In genomic region chr1:110070968-110071307, GRCh38 we compare ENCODE assay signal across 26 cellular contexts. TPM values are rescaled to one million over a fixed set of nuclear protein-coding genes. Genes with fewer than 3 reads are reported as not detected.
A peak's percentile ranks its signal among the peaks of the same experiment; 100 is the strongest.
DNase-seq lines count a peak whose midpoint lies in the region; ATAC-seq, FAIRE-seq and TF ChIP-seq lines count a peak whose summit lies in the region.
"Had no signal": no experiment of that assay in that cellular context is flagged by ENCODE, and none has a peak within 500 bp of the region (broad histone marks: within the 10 kb centered on the region; RNA-seq: fewer than 3 reads in every experiment).

No MANE protein-coding gene starts in this region.

- peaks cover 50 to 72% of the 10 kb centered on the region in 2 donors for H3K27me3 Mint-ChIP-seq in CD8-positive, alpha-beta memory T cell
- H3K27me3 Mint-ChIP-seq in neural crest cell (ENCODE audit: low read depth), result peaks cover 93% of the 10 kb centered on the region
- H3K27me3 Mint-ChIP-seq in effector memory CD8-positive, alpha-beta T cell, result peaks cover 57 to 97% of the 10 kb centered on the region in 2 donors

- dilution Hi-C loops in IMR-90 (cut with HindIII; ENCODE audit: low sequenced_read_pairs, unreplicated experiment), result no loop called here
- dilution Hi-C loops in endothelial cell of umbilical vein (cut with MboI; ENCODE audit: extremely low pct_ligation_motif_present, low sequenced_read_pairs), result no loop called here

- peaks cover 40% of the 10 kb centered on the region for H3K27me3 ChIP-seq in CD8-positive, alpha-beta memory T cell (ENCODE audit: insufficient read depth, low read length, poor library complexity, severe bottlenecking)
- H3K27me3 ChIP-seq in IMR-90 (ENCODE audit: control insufficient read depth, insufficient read depth, low read length) (peaks cover 91% of the 10 kb centered on the region), endothelial cell of umbilical vein (ENCODE audit: control insufficient read depth in 2 of 2, insufficient read depth in 2 of 2, low read length in 2 of 2) (peaks cover 76 to 88% of the 10 kb centered on the region in 2 experiments), lower lobe of right lung (ENCODE audit: low read depth) (peaks cover 81% of the 10 kb centered on the region)
- H3K27me3 ChIP-seq: testis had no signal

- H3K4me2 ChIP-seq in IMR-90 (ENCODE audit: low read depth, low read length) (no peak overlapping the region), endothelial cell of umbilical vein (ENCODE audit: insufficient read depth, low read length) (no peak overlapping the region)

- H3K18ac ChIP-seq in IMR-90 (ENCODE audit: low read depth, low read length), result no peak overlapping the region

- H2BK5ac ChIP-seq in IMR-90 (ENCODE audit: low read depth, low read length, poor library complexity, severe bottlenecking), result no peak overlapping the region

- H3K36me3 ChIP-seq in CD8-positive, alpha-beta memory T cell (ENCODE audit: insufficient read depth, low read length), result no peaks in the 10 kb centered on the region
- no peaks in the 10 kb centered on the region for H3K36me3 ChIP-seq in IMR-90 (ENCODE audit: control insufficient read depth, insufficient read depth, low read length)
- no peaks in the 10 kb centered on the region for H3K36me3 ChIP-seq in endothelial cell of umbilical vein (ENCODE audit: control insufficient read depth in 2 of 2, extremely low read depth in 1 of 2, insufficient read depth in 2 of 2, low read length in 2 of 2)
- H3K36me3 ChIP-seq in lower lobe of right lung, result no peaks in the 10 kb centered on the region
- H3K36me3 ChIP-seq: esophagus squamous epithelium had no signal

- H4K8ac ChIP-seq in IMR-90 (ENCODE audit: low read depth in 2 of 2, low read length in 2 of 2), result no peak overlapping the region

- no CpG with 5 or more reads among the region's 4 CpGs for WGBS in IMR-90 (ENCODE audit: extremely low coverage in 2 of 2, insufficient read length in 1 of 2), 2 experiments

- H3K79me2 ChIP-seq in endothelial cell of umbilical vein (ENCODE audit: control insufficient read depth, insufficient read depth, low read length), result no peaks in the 10 kb centered on the region

- no peak overlapping the region for H2BK120ac ChIP-seq in IMR-90 (ENCODE audit: low read depth, low read length)

- H2AK9ac ChIP-seq in IMR-90 (replicated peaks; ENCODE audit: low read depth, low read length, poor library complexity), result no peak overlapping the region

- H2AK5ac ChIP-seq in IMR-90 (ENCODE audit: low read depth, low read length), result no peak overlapping the region

- no peak overlapping the region for H3K14ac ChIP-seq in IMR-90 (replicated peaks; ENCODE audit: low read depth, low read length)

- CTCF ChIA-PET in CD8-positive, alpha-beta memory T cell (lab: Charles Lee), result interaction anchor here (1.0 to 2.3 kb wide), 3 partner anchors 11 to 17 kb away, joined by 3 to 9 read pairs (median 6); no protein-coding TSS in a partner anchor
- CTCF ChIA-PET in IMR-90 (lab: Yijun Ruan, JAX), result no interaction called here
- CTCF ChIA-PET in endothelial cell of umbilical vein (lab: Charles Lee), result interaction anchor here (1.1 to 4.4 kb wide), 6 partner anchors 11 to 389 kb away, joined by 3 to 23 read pairs (median 4); no protein-coding TSS in a partner anchor

- no peaks in the 10 kb centered on the region for H3K9me3 ChIP-seq in CD8-positive, alpha-beta memory T cell (ENCODE audit: low read length)
- H3K9me3 ChIP-seq in IMR-90 (ENCODE audit: control insufficient read depth, insufficient read depth, low read length) (peaks cover 24% of the 10 kb centered on the region), endothelial cell of umbilical vein (replicated peaks; ENCODE audit: control insufficient read depth, insufficient read depth, low read length) (no peaks in the 10 kb centered on the region), lower lobe of right lung (no peaks in the 10 kb centered on the region)
- H3K9me3 ChIP-seq: esophagus squamous epithelium, psoas muscle, testis had no signal

- H4K20me1 ChIP-seq in IMR-90 (ENCODE audit: insufficient read depth, low read length) (peaks cover 21% of the 10 kb centered on the region; the same call in 1 of the 2 replicates), endothelial cell of umbilical vein (replicated peaks; ENCODE audit: control insufficient read depth, extremely low read depth, insufficient read depth, low read length) (no peaks in the 10 kb centered on the region)

- H3K4me3 ChIP-seq in CD8-positive, alpha-beta memory T cell (ENCODE audit: low read length), result no peak overlapping the region
- H3K4me3 ChIP-seq in IMR-90 (ENCODE audit: insufficient read depth, low read depth, low read length) (no peak overlapping the region), endothelial cell of umbilical vein (replicated peaks in 1 of 3; ENCODE audit: insufficient read depth in 1 of 3, low read depth in 1 of 3, low read length in 3 of 3) (no peak overlapping the region), lower lobe of right lung (no peak overlapping the region)
- H3K4me3 ChIP-seq: GM12878 had no signal

- in situ Hi-C loops in IMR-90 (cut with MboI; ENCODE audit: low sequenced_read_pairs), result no loop called here

- H3K4me1 ChIP-seq in CD8-positive, alpha-beta memory T cell (ENCODE audit: insufficient read depth, low read length), result peaks cover 20% of the 10 kb centered on the region
- no peaks in the 10 kb centered on the region; the same call in 1 of the 2 replicates for H3K4me1 ChIP-seq in IMR-90 (ENCODE audit: control insufficient read depth, insufficient read depth, low read length)
- H3K4me1 ChIP-seq in endothelial cell of umbilical vein (ENCODE audit: control insufficient read depth, extremely low read depth, insufficient read depth, low read length), result no peaks in the 10 kb centered on the region
- peaks cover 27% of the 10 kb centered on the region for H3K4me1 ChIP-seq in lower lobe of right lung
- H3K4me1 ChIP-seq: testis had no signal

- ATAC-seq in IMR-90 (ENCODE audit: low read depth) (no peak), lower lobe of right lung (no peak)
- no peak for ATAC-seq in effector memory CD8-positive, alpha-beta T cell (replicated peaks)
- ATAC-seq: GM12878; natural killer cell treated with Interleukin-12 subunit alpha and Interleukin-12 subunit beta and Interleukin-15 and Interleukin-18, amount 100 ng/mL, for 72 hours; psoas muscle had no signal

- peaks cover 6 to 29% (median 7%) of the 10 kb centered on the region in 3 donors for H3K4me1 Mint-ChIP-seq in CD8-positive, alpha-beta memory T cell
- H3K4me1 Mint-ChIP-seq in neural crest cell, result peaks cover 5% of the 10 kb centered on the region
- H3K4me1 Mint-ChIP-seq in effector memory CD8-positive, alpha-beta T cell (ENCODE audit: low read depth in 2 of 2), result peaks cover 7 to 11% of the 10 kb centered on the region in 2 donors

- H3K9me1 ChIP-seq in IMR-90 (ENCODE audit: insufficient read depth, low read length) (no peaks in the 10 kb centered on the region), endothelial cell of umbilical vein (replicated peaks; ENCODE audit: control insufficient read depth, extremely low read depth, insufficient read depth, low read length) (no peaks in the 10 kb centered on the region)

- peak overlapping the region; percentile 28 for H2AFZ ChIP-seq in IMR-90 (replicated peaks; ENCODE audit: low read length, poor library complexity)
- H2AFZ ChIP-seq in endothelial cell of umbilical vein (ENCODE audit: low read depth, low read length), result no peak overlapping the region

- H3K4me3 Mint-ChIP-seq in CD8-positive, alpha-beta memory T cell, result peak overlapping the region in 4 of 7 donors; percentile 1 to 78 (median 30)
- H3K4me3 Mint-ChIP-seq in neural crest cell, result peak overlapping the region; percentile 39
- H3K4me3 Mint-ChIP-seq in effector memory CD8-positive, alpha-beta T cell, result no peak overlapping the region
- H3K4me3 Mint-ChIP-seq: activated CD4-positive, alpha-beta T cell treated with anti-CD3 and anti-CD28 coated beads, Interleukin-2, amount 10 ng/mL, durations not matched to agents 7 days and 5 days; activated naive CD8-positive, alpha-beta T cell treated with anti-CD3 and anti-CD28 coated beads for 36 hours; central memory CD8-positive, alpha-beta T cell; natural killer cell treated with Interleukin-12 subunit alpha and Interleukin-12 subunit beta and Interleukin-15 and Interleukin-18, amount 100 ng/mL, for 72 hours had no signal

- H4K91ac ChIP-seq in IMR-90 (ENCODE audit: insufficient read depth, low read depth, low read length), result no peak overlapping the region

- H3K9ac ChIP-seq in IMR-90 (ENCODE audit: low read depth, low read length) (no peak overlapping the region), endothelial cell of umbilical vein (replicated peaks; ENCODE audit: extremely low read depth, insufficient read depth, low read length) (no peak overlapping the region)

- no peak overlapping the region for H3K23ac ChIP-seq in IMR-90 (ENCODE audit: low read depth, low read length)

- no peak overlapping the region for H3K4ac ChIP-seq in IMR-90 (ENCODE audit: low read depth, low read length)

- H2BK20ac ChIP-seq in IMR-90 (ENCODE audit: low read depth, low read length), result no peak overlapping the region

- H3K27ac Mint-ChIP-seq in CD8-positive, alpha-beta memory T cell, result no peak overlapping the region
- no peak overlapping the region for H3K27ac Mint-ChIP-seq in neural crest cell (ENCODE audit: unreplicated experiment)
- no peak overlapping the region for H3K27ac Mint-ChIP-seq in effector memory CD8-positive, alpha-beta T cell
- H3K27ac Mint-ChIP-seq: activated CD4-positive, alpha-beta T cell treated with anti-CD3 and anti-CD28 coated beads, Interleukin-2, amount 10 ng/mL, durations not matched to agents 7 days and 5 days; activated naive CD8-positive, alpha-beta T cell treated with anti-CD3 and anti-CD28 coated beads for 36 hours; natural killer cell treated with Interleukin-12 subunit alpha and Interleukin-12 subunit beta and Interleukin-15 and Interleukin-18, amount 100 ng/mL, for 72 hours had no signal

- no peaks in the 10 kb centered on the region for H3K36me3 Mint-ChIP-seq in CD8-positive, alpha-beta memory T cell
- H3K36me3 Mint-ChIP-seq in neural crest cell (ENCODE audit: low read depth), result no peaks in the 10 kb centered on the region
- peaks cover 3% of the 10 kb centered on the region for H3K36me3 Mint-ChIP-seq in effector memory CD8-positive, alpha-beta T cell (ENCODE audit: insufficient read depth)
- H3K36me3 Mint-ChIP-seq: activated naive CD8-positive, alpha-beta T cell treated with anti-CD3 and anti-CD28 coated beads for 36 hours; natural killer cell treated with Interleukin-12 subunit alpha and Interleukin-12 subunit beta and Interleukin-15 and Interleukin-18, amount 100 ng/mL, for 72 hours had no signal

- intact Hi-C loops in IMR-90 (cut with micrococcal nuclease) (no loop called here), endothelial cell of umbilical vein (cut with micrococcal nuclease) (no loop called here), lower lobe of right lung (cut with DNase I) (no loop called here)

- H3K56ac ChIP-seq in IMR-90 (ENCODE audit: extremely low read depth, insufficient read depth, low read length), result no peak overlapping the region

- POLR2A ChIA-PET in CD8-positive, alpha-beta memory T cell (lab: Charles Lee), result no interaction called here
- POLR2A ChIA-PET in IMR-90 (lab: Charles Lee; ENCODE audit: unreplicated experiment) (no interaction called here), endothelial cell of umbilical vein (lab: Charles Lee) (no interaction called here)

- H3K27ac ChIP-seq in CD8-positive, alpha-beta memory T cell (ENCODE audit: low read depth, low read length), result no peak overlapping the region
- H3K27ac ChIP-seq in IMR-90 (ENCODE audit: insufficient read depth, low read length), result no peak overlapping the region
- H3K27ac ChIP-seq in endothelial cell of umbilical vein (ENCODE audit: insufficient read depth, low read depth, low read length), result no peak overlapping the region
- no peak overlapping the region for H3K27ac ChIP-seq in lower lobe of right lung
- H3K27ac ChIP-seq: esophagus squamous epithelium, psoas muscle, testis, VCaP had no signal

- TF ChIP-seq RAD21 in IMR-90 (IDR thresholded peaks at IDR 0.05; ENCODE audit: low read length), result no peak

- no peak overlapping the region for H4K5ac ChIP-seq in IMR-90 (ENCODE audit: low read depth, low read length)

- H2BK15ac ChIP-seq in IMR-90 (ENCODE audit: low read depth, low read length), result no peak overlapping the region

- TF ChIP-seq POLR2A in IMR-90 (IDR thresholded peaks at IDR 0.05; ENCODE audit: low read depth, low read length) (no peak), endothelial cell of umbilical vein (IDR thresholded peaks at IDR 0.05; ENCODE audit: low read depth, low read length) (no peak)

- BruUV-seq in IMR-90 (replicated peaks; lab: Mats Ljungman, UMichigan) (no TSS peak), endothelial cell of umbilical vein (replicated peaks; lab: Mats Ljungman, UMichigan) (no TSS peak)

- FAIRE-seq in endothelial cell of umbilical vein (lab: Jason Lieb, UNC), result peak; percentile 28
- FAIRE-seq: astrocyte, GM12878, GM19239, HTR-8/SVneo had no signal

- no peaks in the 10 kb centered on the region for H3K79me1 ChIP-seq in IMR-90 (ENCODE audit: low read depth in 1 of 2, low read length in 2 of 2)

- H3K9me3 Mint-ChIP-seq in CD8-positive, alpha-beta memory T cell, result no peaks in the 10 kb centered on the region
- no peaks in the 10 kb centered on the region for H3K9me3 Mint-ChIP-seq in neural crest cell
- no peaks in the 10 kb centered on the region for H3K9me3 Mint-ChIP-seq in effector memory CD8-positive, alpha-beta T cell
- H3K9me3 Mint-ChIP-seq: activated CD4-positive, alpha-beta T cell treated with anti-CD3 and anti-CD28 coated beads, Interleukin-2, amount 10 ng/mL, durations not matched to agents 7 days and 5 days; activated naive CD8-positive, alpha-beta T cell treated with anti-CD3 and anti-CD28 coated beads for 36 hours; central memory CD8-positive, alpha-beta T cell; natural killer cell treated with Interleukin-12 subunit alpha and Interleukin-12 subunit beta and Interleukin-15 and Interleukin-18, amount 100 ng/mL, for 72 hours had no signal

- no peak for DNase-seq in CD8-positive, alpha-beta memory T cell
- DNase-seq in IMR-90 (no peak), endothelial cell of umbilical vein (ENCODE audit: low read depth, low spot score) (no peak), neural crest cell (ENCODE audit: low read depth, low spot score) (no peak), lower lobe of right lung (no peak)
- no peak for DNase-seq in effector memory CD8-positive, alpha-beta T cell
- no peak for DNase-seq in activated CD4-positive, alpha-beta T cell treated with anti-CD3 and anti-CD28 coated beads, Interleukin-2, amount 50 U/mL, for 4 hours
- DNase-seq: activated CD4-positive, alpha-beta T cell treated with anti-CD3 and anti-CD28 coated beads, Interleukin-2, amount 10 ng/mL, durations not matched to agents 7 days and 5 days; activated naive CD8-positive, alpha-beta T cell treated with anti-CD3 and anti-CD28 coated beads for 36 hours; DMS79 treated with DMSO at 0.1 percent for 48 hours; esophagus squamous epithelium; NCI-H1105; NCI-H524 treated with DMSO at 0.1 percent for 48 hours; testis had no signal

- TF ChIP-seq CTCF in IMR-90 (conservative IDR thresholded peaks at IDR 0.05; ENCODE audit: low read depth, low read length), result no peak
- TF ChIP-seq CTCF in endothelial cell of umbilical vein (IDR thresholded peaks at IDR 0.05; ENCODE audit: extremely low read depth in 1 of 2, insufficient read depth in 1 of 2, low read depth in 1 of 2, low read length in 2 of 2), result no peak
- TF ChIP-seq CTCF in neural crest cell (conservative IDR thresholded peaks at IDR 0.05), result no peak
- no peak for TF ChIP-seq CTCF in lower lobe of right lung (IDR thresholded peaks at IDR 0.05)

RNA-seq across cellular contexts. Expression of gene ALX3, which starts 0.5 kb away (rescaled TPM):
- not detected for total RNA-seq in CD8-positive, alpha-beta memory T cell
- polyA plus RNA-seq in CD8-positive, alpha-beta memory T cell, result not detected
- total RNA-seq in IMR-90 (2012; rRNA removed), result not detected in 2 replicates
- polyA plus RNA-seq in IMR-90 (2012; rRNA removed), result not detected in 2 replicates
- not detected in 2 replicates for polyA plus RNA-seq in IMR-90 (2012; cell fraction: cytosol; rRNA removed)
- not detected in 2 replicates for polyA plus RNA-seq in IMR-90 (2012; cell fraction: nucleus; rRNA removed; ENCODE audit: low replicate concordance)
- total RNA-seq in endothelial cell of umbilical vein, result not detected in 2 replicates
- not detected in 2 replicates for polyA plus RNA-seq in endothelial cell of umbilical vein
- not detected in 2 replicates for polyA plus RNA-seq in endothelial cell of umbilical vein (2011; cell fraction: cytosol; rRNA removed)
- polyA plus RNA-seq in endothelial cell of umbilical vein (2011; cell fraction: nucleus; rRNA removed), result not detected in 2 replicates
- not detected in 2 replicates for polyA plus RNA-seq in endothelial cell of umbilical vein (2012)
- polyA minus RNA-seq in endothelial cell of umbilical vein, result not detected in 2 replicates
- polyA minus RNA-seq in endothelial cell of umbilical vein (2011; cell fraction: cytosol; rRNA and poly(A)+ RNA removed), result not detected
- polyA minus RNA-seq in endothelial cell of umbilical vein (2011; cell fraction: nucleus; rRNA and poly(A)+ RNA removed), result not detected in 2 replicates
- 0.21 TPM in 1 of 2 replicates, not detected in the other for total RNA-seq in neural crest cell
- not detected for total RNA-seq in lower lobe of right lung
- total RNA-seq: activated CD4-positive, alpha-beta T cell treated with anti-CD3 and anti-CD28 coated beads, Interleukin-2, amount 10 ng/mL, durations not matched to agents 7 days and 5 days; activated naive CD8-positive, alpha-beta T cell treated with anti-CD3 and anti-CD28 coated beads for 36 hours; astrocyte; GM12878; mesenteric fat pad; natural killer cell treated with Interleukin-12 subunit alpha and Interleukin-12 subunit beta and Interleukin-15 and Interleukin-18, amount 100 ng/mL, for 72 hours; psoas muscle; RPMI7951; SK-MEL-5; T-helper 2 cell treated with Interferon-gamma antibody and Interleukin-4, amounts not matched to agents 100 ng/mL and 5 ng/mL, for 36 hours had no signal
- polyA plus RNA-seq: GM12878 had no signal

RNA-seq across cellular contexts. Expression of gene STRIP1, which starts 36.5 kb away (rescaled TPM):
- 10 to 100 TPM; 35.1 to 37.3 TPM for total RNA-seq in CD8-positive, alpha-beta memory T cell
- polyA plus RNA-seq in CD8-positive, alpha-beta memory T cell, result 27.7 TPM
- total RNA-seq in IMR-90 (2012; rRNA removed), result 31.4 and 33.5 TPM in 2 replicates
- polyA plus RNA-seq in IMR-90 (2012; rRNA removed), result 28.6 and 30.4 TPM in 2 replicates
- 13.7 and 17.1 TPM in 2 replicates for polyA plus RNA-seq in IMR-90 (2012; cell fraction: cytosol; rRNA removed)
- polyA plus RNA-seq in IMR-90 (2012; cell fraction: nucleus; rRNA removed; ENCODE audit: low replicate concordance), result 82.7 and 95.7 TPM in 2 replicates
- total RNA-seq in endothelial cell of umbilical vein, result 38.9 and 42.1 TPM in 2 replicates
- 26.2 and 26.9 TPM in 2 replicates for polyA plus RNA-seq in endothelial cell of umbilical vein
- 25.8 and 26.3 TPM in 2 replicates for polyA plus RNA-seq in endothelial cell of umbilical vein (2011; cell fraction: cytosol; rRNA removed)
- polyA plus RNA-seq in endothelial cell of umbilical vein (2011; cell fraction: nucleus; rRNA removed), result 141 and 160 TPM in 2 replicates
- 23.4 and 26.1 TPM in 2 replicates for polyA plus RNA-seq in endothelial cell of umbilical vein (2012)
- 65.0 and 69.7 TPM in 2 replicates for polyA minus RNA-seq in endothelial cell of umbilical vein
- polyA minus RNA-seq in endothelial cell of umbilical vein (2011; cell fraction: cytosol; rRNA and poly(A)+ RNA removed), result 21.3 TPM
- 55.6 and 66.4 TPM in 2 replicates for polyA minus RNA-seq in endothelial cell of umbilical vein (2011; cell fraction: nucleus; rRNA and poly(A)+ RNA removed)
- 69.1 and 71.0 TPM in 2 replicates for total RNA-seq in neural crest cell
- 36.5 TPM for total RNA-seq in lower lobe of right lung

RNA-seq across cellular contexts. Expression of gene UBL4B, which starts 41.3 kb away (rescaled TPM):
- not detected for total RNA-seq in CD8-positive, alpha-beta memory T cell
- not detected for polyA plus RNA-seq in CD8-positive, alpha-beta memory T cell
- total RNA-seq in IMR-90 (2012; rRNA removed), result not detected in 2 replicates
- not detected in 2 replicates for polyA plus RNA-seq in IMR-90 (2012; rRNA removed)
- polyA plus RNA-seq in IMR-90 (2012; cell fraction: cytosol; rRNA removed), result not detected in 2 replicates
- polyA plus RNA-seq in IMR-90 (2012; cell fraction: nucleus; rRNA removed; ENCODE audit: low replicate concordance), result 0.05 TPM in 1 of 2 replicates, not detected in the other
- not detected in 2 replicates for total RNA-seq in endothelial cell of umbilical vein
- not detected in 2 replicates for polyA plus RNA-seq in endothelial cell of umbilical vein
- polyA plus RNA-seq in endothelial cell of umbilical vein (2011; cell fraction: cytosol; rRNA removed), result not detected in 2 replicates
- polyA plus RNA-seq in endothelial cell of umbilical vein (2011; cell fraction: nucleus; rRNA removed), result not detected in 2 replicates
- polyA plus RNA-seq in endothelial cell of umbilical vein (2012), result not detected in 2 replicates
- polyA minus RNA-seq in endothelial cell of umbilical vein, result not detected in 2 replicates
- polyA minus RNA-seq in endothelial cell of umbilical vein (2011; cell fraction: cytosol; rRNA and poly(A)+ RNA removed), result not detected
- not detected in 2 replicates for polyA minus RNA-seq in endothelial cell of umbilical vein (2011; cell fraction: nucleus; rRNA and poly(A)+ RNA removed)
- not detected in 2 replicates for total RNA-seq in neural crest cell
- not detected for total RNA-seq in lower lobe of right lung
- total RNA-seq: activated CD4-positive, alpha-beta T cell treated with anti-CD3 and anti-CD28 coated beads, Interleukin-2, amount 10 ng/mL, durations not matched to agents 7 days and 5 days; activated naive CD8-positive, alpha-beta T cell treated with anti-CD3 and anti-CD28 coated beads for 36 hours; astrocyte; mesenteric fat pad; natural killer cell treated with Interleukin-12 subunit alpha and Interleukin-12 subunit beta and Interleukin-15 and Interleukin-18, amount 100 ng/mL, for 72 hours; SK-MEL-5; T-helper 2 cell treated with Interferon-gamma antibody and Interleukin-4, amounts not matched to agents 100 ng/mL and 5 ng/mL, for 36 hours had no signal

Comparison
In these comparisons a context has a peak if more than half of its experiments do, and no peak if none do; other contexts are left out.
1. H3K4me3 Mint-ChIP-seq: peak in CD8-positive, alpha-beta memory T cell (4 of 7) and neural crest cell (single experiment); none in effector memory CD8-positive, alpha-beta T cell (0 of 2).